1 cellular context compared by ENCODE assay signal in genomic region chr1:226951286-226952120, GRCh38.
TF ChIP-seq lines count a peak whose summit lies in the region.

No MANE protein-coding gene starts in this region.

TF ChIP-seq in HepG2, 621 proteins besides CTCF, POLR2A, EP300 and RAD21:
- TF ChIP-seq ZNF558 (CRISPR knock-in tag; IDR thresholded peaks at IDR 0.05; ENCODE audit: borderline replicate concordance) (no peak), LCORL (IDR thresholded peaks at IDR 0.05) (no peak), LCORL (CRISPR knock-in tag; IDR thresholded peaks at IDR 0.05) (peak; percentile 22; the same call in 1 of the 2 replicates), ZNF567 (CRISPR knock-in tag; IDR thresholded peaks at IDR 0.05; ENCODE audit: borderline replicate concordance) (no peak), ZNF44 (CRISPR knock-in tag; IDR thresholded peaks at IDR 0.05) (no peak), HNF4G (IDR thresholded peaks at IDR 0.05; ENCODE audit: borderline replicate concordance, low read depth, low read length) (no peak), HNF4G (CRISPR knock-in tag; IDR thresholded peaks at IDR 0.05; ENCODE audit: borderline replicate concordance, low read depth) (no peak)
- TF ChIP-seq, protein P1, sequence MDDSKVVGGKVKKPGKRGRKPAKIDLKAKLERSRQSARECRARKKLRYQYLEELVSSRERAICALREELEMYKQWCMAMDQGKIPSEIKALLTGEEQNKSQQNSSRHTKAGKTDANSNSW (CRISPR knock-in tag; IDR thresholded peaks at IDR 0.05; ENCODE audit: borderline replicate concordance): no peak
- TF ChIP-seq, protein P2, sequence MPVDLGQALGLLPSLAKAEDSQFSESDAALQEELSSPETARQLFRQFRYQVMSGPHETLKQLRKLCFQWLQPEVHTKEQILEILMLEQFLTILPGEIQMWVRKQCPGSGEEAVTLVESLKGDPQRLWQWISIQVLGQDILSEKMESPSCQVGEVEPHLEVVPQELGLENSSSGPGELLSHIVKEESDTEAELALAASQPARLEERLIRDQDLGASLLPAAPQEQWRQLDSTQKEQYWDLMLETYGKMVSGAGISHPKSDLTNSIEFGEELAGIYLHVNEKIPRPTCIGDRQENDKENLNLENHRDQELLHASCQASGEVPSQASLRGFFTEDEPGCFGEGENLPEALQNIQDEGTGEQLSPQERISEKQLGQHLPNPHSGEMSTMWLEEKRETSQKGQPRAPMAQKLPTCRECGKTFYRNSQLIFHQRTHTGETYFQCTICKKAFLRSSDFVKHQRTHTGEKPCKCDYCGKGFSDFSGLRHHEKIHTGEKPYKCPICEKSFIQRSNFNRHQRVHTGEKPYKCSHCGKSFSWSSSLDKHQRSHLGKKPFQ (CRISPR knock-in tag; IDR thresholded peaks at IDR 0.05; ENCODE audit: insufficient replicate concordance): peak; percentile 48
- TF ChIP-seq, protein P3, sequence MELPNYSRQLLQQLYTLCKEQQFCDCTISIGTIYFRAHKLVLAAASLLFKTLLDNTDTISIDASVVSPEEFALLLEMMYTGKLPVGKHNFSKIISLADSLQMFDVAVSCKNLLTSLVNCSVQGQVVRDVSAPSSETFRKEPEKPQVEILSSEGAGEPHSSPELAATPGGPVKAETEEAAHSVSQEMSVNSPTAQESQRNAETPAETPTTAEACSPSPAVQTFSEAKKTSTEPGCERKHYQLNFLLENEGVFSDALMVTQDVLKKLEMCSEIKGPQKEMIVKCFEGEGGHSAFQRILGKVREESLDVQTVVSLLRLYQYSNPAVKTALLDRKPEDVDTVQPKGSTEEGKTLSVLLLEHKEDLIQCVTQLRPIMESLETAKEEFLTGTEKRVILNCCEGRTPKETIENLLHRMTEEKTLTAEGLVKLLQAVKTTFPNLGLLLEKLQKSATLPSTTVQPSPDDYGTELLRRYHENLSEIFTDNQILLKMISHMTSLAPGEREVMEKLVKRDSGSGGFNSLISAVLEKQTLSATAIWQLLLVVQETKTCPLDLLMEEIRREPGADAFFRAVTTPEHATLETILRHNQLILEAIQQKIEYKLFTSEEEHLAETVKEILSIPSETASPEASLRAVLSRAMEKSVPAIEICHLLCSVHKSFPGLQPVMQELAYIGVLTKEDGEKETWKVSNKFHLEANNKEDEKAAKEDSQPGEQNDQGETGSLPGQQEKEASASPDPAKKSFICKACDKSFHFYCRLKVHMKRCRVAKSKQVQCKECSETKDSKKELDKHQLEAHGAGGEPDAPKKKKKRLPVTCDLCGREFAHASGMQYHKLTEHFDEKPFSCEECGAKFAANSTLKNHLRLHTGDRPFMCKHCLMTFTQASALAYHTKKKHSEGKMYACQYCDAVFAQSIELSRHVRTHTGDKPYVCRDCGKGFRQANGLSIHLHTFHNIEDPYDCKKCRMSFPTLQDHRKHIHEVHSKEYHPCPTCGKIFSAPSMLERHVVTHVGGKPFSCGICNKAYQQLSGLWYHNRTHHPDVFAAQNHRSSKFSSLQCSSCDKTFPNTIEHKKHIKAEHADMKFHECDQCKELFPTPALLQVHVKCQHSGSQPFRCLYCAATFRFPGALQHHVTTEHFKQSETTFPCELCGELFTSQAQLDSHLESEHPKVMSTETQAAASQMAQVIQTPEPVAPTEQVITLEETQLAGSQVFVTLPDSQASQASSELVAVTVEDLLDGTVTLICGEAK (IDR thresholded peaks at IDR 0.05): peak; percentile 93
- TF ChIP-seq, protein P3 (CRISPR knock-in tag; IDR thresholded peaks at IDR 0.05): peak; percentile 99
